In genomic region chr9:124617477-124618141, GRCh38 we compare ENCODE assay signal across 8 cellular contexts.
DNase-seq lines count a peak whose midpoint lies in the region; ATAC-seq and TF ChIP-seq lines count a peak whose summit lies in the region.

No MANE protein-coding gene starts in this region.

- no peaks in the 10 kb centered on the region for H3K36me3 Mint-ChIP-seq in nephron (ENCODE audit: low read depth)

- TF ChIP-seq CTCF in OCI-LY3 (IDR thresholded peaks at IDR 0.05; ENCODE audit: low read depth, low read length) (peak; percentile 96), nephron (IDR thresholded peaks at IDR 0.05; ENCODE audit: unreplicated experiment in 3 of 3) (peak; percentile 82 to 93 (median 89))

- DNase-seq in Daoy (ENCODE audit: low read depth): peak; percentile 91
- DNase-seq in HT1080 (ENCODE audit: low read depth): peak; percentile 67
- peak; percentile 72 for DNase-seq in activated T-cell treated with anti-CD3 and anti-CD28 coated beads, Interleukin-2, amount 50 U/mL, for 1 hour
- DNase-seq in fibroblast of gingiva (ENCODE audit: low read depth): peak; percentile 61
- DNase-seq in stimulated activated naive CD4-positive, alpha-beta T cell treated with Interleukin-2 at 50 U/mL for 16 hours (lab: John Stamatoyannopoulos, UW): peak; percentile 44

- H3K27ac ChIP-seq in OCI-LY3 (ENCODE audit: low read length): no peak overlapping the region

- H3K9me3 ChIP-seq in OCI-LY3 (ENCODE audit: insufficient read depth, low read length): no peaks in the 10 kb centered on the region

- no peak overlapping the region for H3K9ac ChIP-seq in OCI-LY3 (ENCODE audit: low read length)

- H3K4me2 ChIP-seq in OCI-LY3 (ENCODE audit: low read length): no peak overlapping the region

- H2AFZ ChIP-seq in OCI-LY3 (ENCODE audit: low read depth, low read length): no peak overlapping the region

- H4K20me1 ChIP-seq in OCI-LY3 (ENCODE audit: insufficient read depth, low read length): peaks cover 25% of the 10 kb centered on the region

- no peaks in the 10 kb centered on the region for H3K27me3 Mint-ChIP-seq in nephron (ENCODE audit: low read depth)

- H3K27me3 ChIP-seq in OCI-LY3 (ENCODE audit: low read depth, low read length): no peaks in the 10 kb centered on the region

- 0 out of 2 replicates have a peak, but pooled peaks cover 7% of the 10 kb centered on the region for H3K79me2 ChIP-seq in OCI-LY3 (ENCODE audit: low read length)

- H3K4me3 ChIP-seq in OCI-LY3 (ENCODE audit: low read length): no peak overlapping the region

- peak overlapping the region; percentile 17 to 40 (median 32) for H3K27ac Mint-ChIP-seq in nephron

- no peaks in the 10 kb centered on the region for H3K36me3 ChIP-seq in OCI-LY3 (replicated peaks; ENCODE audit: low read depth, low read length)

- no peaks in the 10 kb centered on the region for H3K9me3 Mint-ChIP-seq in nephron

- no peak for ATAC-seq in GM18861 (IDR thresholded peaks at IDR 0.05; ENCODE audit: unreplicated experiment)

- H3K4me1 ChIP-seq in OCI-LY3 (ENCODE audit: low read length): no peaks in the 10 kb centered on the region

- H3K4me1 Mint-ChIP-seq in nephron: peaks cover 10% of the 10 kb centered on the region

- no peak overlapping the region for H3K4me3 Mint-ChIP-seq in nephron
